ENCODE assay signal across 24 cellular contexts in the genomic region with DNA sequence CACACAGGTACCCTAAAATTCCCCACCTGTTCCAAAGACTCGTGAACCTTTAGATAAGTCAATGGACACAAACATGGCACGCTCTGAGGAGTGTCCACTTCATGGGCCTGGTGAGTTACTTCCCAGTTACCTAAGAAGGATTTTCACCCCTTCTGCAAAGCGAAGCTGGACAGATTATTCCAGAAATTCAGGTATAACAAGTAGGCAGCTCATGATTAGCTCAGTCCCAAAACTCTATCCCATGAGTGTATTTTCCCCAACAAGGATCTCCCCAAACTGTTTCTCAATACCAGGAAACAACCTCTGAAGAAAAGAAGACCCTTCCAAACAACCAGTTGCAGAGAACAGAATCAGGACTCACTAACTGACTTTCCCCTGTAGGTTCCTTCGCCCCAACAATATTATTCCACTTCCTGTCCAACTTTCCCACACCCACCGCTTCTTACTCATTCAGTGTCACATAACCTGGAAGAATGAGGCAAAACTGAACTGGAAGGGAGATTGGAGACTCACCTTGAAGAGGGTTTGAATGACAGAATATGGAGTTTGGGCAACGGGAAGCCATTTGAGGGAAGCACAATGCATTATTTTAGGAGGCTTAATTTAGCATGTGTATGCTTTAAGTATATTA.
"Had no signal": no experiment of that assay in that cellular context is flagged by ENCODE, and none has a peak within 500 bp of the region (broad histone marks: within the 10 kb centered on the region; RNA-seq: fewer than 3 reads in every experiment).

No MANE protein-coding gene starts in this region.

- DNase-seq: activated CD4-positive, alpha-beta T cell treated with anti-CD3 and anti-CD28 coated beads, Interleukin-2, amount 10 ng/mL, durations not matched to agents 7 days and 5 days; activated CD8-positive, alpha-beta memory T cell treated with anti-CD3 and anti-CD28 coated beads, Interleukin-2, amount 50 U/mL, for 4 hours; activated CD8-positive, alpha-beta T cell treated with anti-CD3 and anti-CD28 coated beads, Interleukin-2, amount 10 ng/mL, durations not matched to agents 7 days and 5 days; activated effector memory CD4-positive, alpha-beta T cell treated with Interleukin-2 at 50 U/mL for 16 hours; activated naive CD4-positive, alpha-beta T cell treated with anti-CD3 and anti-CD28 coated beads, Interleukin-2, amount 50 U/mL, for 16 hours; activated T-cell treated with anti-CD3 and anti-CD28 coated beads, Interleukin-2, amount 50 U/mL, for 48 hours; dermis blood vessel endothelial cell; effector memory CD4-positive, alpha-beta T cell; foreskin melanocyte; glutamatergic neuron; hypothalamus; islet precursor cell; lower lobe of right lung; stimulated activated CD4-positive, alpha-beta T cell treated with anti-CD3 and anti-CD28 coated beads, Interleukin-12 subunit alpha, Interleukin-12 subunit beta, amount 100 ng/mL, for 4 hours; stimulated activated CD4-positive, alpha-beta T cell treated with anti-CD3 and anti-CD28 coated beads, Interleukin-1b, Interleukin-23, amount 100 ng/mL, for 48 hours; stimulated activated CD8-positive, alpha-beta memory T cell treated with anti-CD3 and anti-CD28 coated beads, Interleukin-4, amount 100 ng/mL, for 48 hours; stimulated activated naive CD4-positive, alpha-beta T cell; T1000 had no signal

- H3K4me3 ChIP-seq: cardiac muscle cell, lower lobe of right lung, tibial nerve had no signal

- ATAC-seq: activated CD4-positive, CD25-positive, alpha-beta regulatory T cell treated with anti-CD3 and anti-CD28 coated beads, Interleukin-2, amount 50 U/mL, for 24 hours; activated CD8-positive, alpha-beta T cell treated with anti-CD3 and anti-CD28 coated beads, Interleukin-2, amount 10 ng/mL, durations not matched to agents 7 days and 5 days; lower lobe of right lung; natural killer cell treated with Interleukin-12 subunit alpha and Interleukin-12 subunit beta and Interleukin-15 and Interleukin-18, amount 100 ng/mL, for 72 hours had no signal

- H3K4me3 Mint-ChIP-seq: activated CD4-positive, alpha-beta T cell treated with anti-CD3 and anti-CD28 coated beads, Interleukin-2, amount 10 ng/mL, durations not matched to agents 7 days and 5 days; activated CD8-positive, alpha-beta T cell treated with anti-CD3 and anti-CD28 coated beads, Interleukin-2, amount 10 ng/mL, durations not matched to agents 7 days and 5 days; natural killer cell treated with Interleukin-12 subunit alpha and Interleukin-12 subunit beta and Interleukin-15 and Interleukin-18, amount 100 ng/mL, for 72 hours had no signal

- H2AFZ ChIP-seq: parathyroid adenoma had no signal

- H3K9ac ChIP-seq: parathyroid adenoma had no signal

- H3K9me3 Mint-ChIP-seq: activated CD4-positive, alpha-beta T cell treated with anti-CD3 and anti-CD28 coated beads, Interleukin-2, amount 10 ng/mL, durations not matched to agents 7 days and 5 days; natural killer cell treated with Interleukin-12 subunit alpha and Interleukin-12 subunit beta and Interleukin-15 and Interleukin-18, amount 100 ng/mL, for 72 hours had no signal

- H3K9me3 ChIP-seq: lower lobe of right lung, neutrophil, tibial nerve had no signal

- H3K4me1 ChIP-seq: lower lobe of right lung had no signal

- H3K27ac Mint-ChIP-seq: activated CD4-positive, alpha-beta T cell treated with anti-CD3 and anti-CD28 coated beads, Interleukin-2, amount 10 ng/mL, durations not matched to agents 7 days and 5 days; activated CD8-positive, alpha-beta T cell treated with anti-CD3 and anti-CD28 coated beads, Interleukin-2, amount 10 ng/mL, durations not matched to agents 7 days and 5 days; natural killer cell treated with Interleukin-12 subunit alpha and Interleukin-12 subunit beta and Interleukin-15 and Interleukin-18, amount 100 ng/mL, for 72 hours had no signal

- H3K79me2 ChIP-seq: parathyroid adenoma had no signal

- H3K36me3 ChIP-seq: cardiac muscle cell, lower lobe of right lung, neutrophil had no signal

- H3K36me3 Mint-ChIP-seq: natural killer cell treated with Interleukin-12 subunit alpha and Interleukin-12 subunit beta and Interleukin-15 and Interleukin-18, amount 100 ng/mL, for 72 hours had no signal

- H3K4me1 Mint-ChIP-seq: activated CD4-positive, alpha-beta T cell treated with anti-CD3 and anti-CD28 coated beads, Interleukin-2, amount 10 ng/mL, durations not matched to agents 7 days and 5 days had no signal

- H3K27ac ChIP-seq: cardiac muscle cell, lower lobe of right lung, neutrophil, parathyroid adenoma, tibial nerve had no signal

- H3K27me3 ChIP-seq: cardiac muscle cell, neutrophil, tibial nerve had no signal
